Comparison of ENCODE assay signal across 9 cellular contexts in genomic region chr13:29846475-29847256, GRCh38. TPM values are rescaled to one million over a fixed set of nuclear protein-coding genes. Genes with fewer than 3 reads are reported as not detected.
DNase-seq lines count a peak whose midpoint lies in the region; ATAC-seq, FAIRE-seq and TF ChIP-seq lines count a peak whose summit lies in the region.
"Had no signal": no experiment of that assay in that cellular context is flagged by ENCODE, and none has a peak within 500 bp of the region (broad histone marks: within the 10 kb centered on the region; RNA-seq: fewer than 3 reads in every experiment).

No MANE protein-coding gene starts in this region.

- peaks cover 56% of the 10 kb centered on the region for H3K4me1 Mint-ChIP-seq in WTC11

- POLR2A ChIA-PET in WTC11 (lab: Charles Lee), result no interaction called here

- H3K9me3 Mint-ChIP-seq in WTC11, result no peaks in the 10 kb centered on the region

- peak overlapping the region; percentile 71 for H3K4me3 ChIP-seq in skeletal muscle satellite cell (ENCODE audit: low read length)

- H3K9ac ChIP-seq in skeletal muscle satellite cell (ENCODE audit: low read depth, low read length), result peak overlapping the region; percentile 74

- TF ChIP-seq CTCF in WTC11 (IDR thresholded peaks at IDR 0.05) (no peak), foreskin keratinocyte (conservative IDR thresholded peaks at IDR 0.05) (no peak)

- no peaks in the 10 kb centered on the region for H3K9me3 ChIP-seq in skeletal muscle satellite cell (replicated peaks; ENCODE audit: low read length)

- no peaks in the 10 kb centered on the region for H3K36me3 Mint-ChIP-seq in WTC11

- CTCF ChIA-PET in WTC11 (lab: Charles Lee), result interaction anchor here (1.0 to 1.3 kb wide), 3 partner anchors 77 to 268 kb away, joined by 3 to 4 read pairs (median 4); no protein-coding TSS in a partner anchor

- peak overlapping the region; percentile 76 for H3K4me2 ChIP-seq in skeletal muscle satellite cell (ENCODE audit: low read length)

- DNase-seq in H54 (ENCODE audit: insufficient read length, low spot score) (no peak), WTC11 (ENCODE audit: low spot score) (no peak), foreskin keratinocyte (no peak), OCI-M2 (lab: John Stamatoyannopoulos, UW; ENCODE audit: unreplicated experiment) (no peak)
- DNase-seq: NCI-H774 had no signal

- no peak for TF ChIP-seq POLR2A in H54 (IDR thresholded peaks at IDR 0.05; ENCODE audit: low read depth, low read length)

- ATAC-seq in WTC11 (no peak), foreskin keratinocyte (no peak), GM19397 (IDR thresholded peaks at IDR 0.05; ENCODE audit: unreplicated experiment) (no peak), HG02884 (IDR thresholded peaks at IDR 0.05; ENCODE audit: unreplicated experiment) (no peak), HG02870 (IDR thresholded peaks at IDR 0.05; ENCODE audit: unreplicated experiment) (no peak)

- peak overlapping the region; percentile 73 for H3K4me3 Mint-ChIP-seq in WTC11

- H3K27me3 ChIP-seq in foreskin keratinocyte (no peaks in the 10 kb centered on the region), skeletal muscle satellite cell (ENCODE audit: control insufficient read depth, insufficient read depth, low read length) (no peaks in the 10 kb centered on the region)

- no peaks in the 10 kb centered on the region; the same call in 1 of the 2 replicates for H3K27me3 Mint-ChIP-seq in WTC11 (ENCODE audit: low read depth)

- no peaks in the 10 kb centered on the region for H3K36me3 ChIP-seq in skeletal muscle satellite cell (ENCODE audit: insufficient read depth, low read length)

- H3K4me1 ChIP-seq in foreskin keratinocyte (peaks cover 15% of the 10 kb centered on the region), skeletal muscle satellite cell (ENCODE audit: control insufficient read depth, insufficient read depth, low read length) (peaks cover 13% of the 10 kb centered on the region)

- FAIRE-seq in H54 (lab: Jason Lieb, UNC), result peak; percentile 65

- no peak overlapping the region for H3K27ac Mint-ChIP-seq in WTC11

- H3K27ac ChIP-seq in foreskin keratinocyte, result peak overlapping the region; percentile 3

TF ChIP-seq in WTC11, 78 proteins besides CTCF, POLR2A, EP300 and RAD21:
- TF ChIP-seq SMAD4 (CRISPR knock-in tag; IDR thresholded peaks at IDR 0.05), result no peak
- no peak for TF ChIP-seq ZNF425 (CRISPR knock-in tag; conservative IDR thresholded peaks at IDR 0.05)
- no peak for TF ChIP-seq GABPB1 (CRISPR knock-in tag; IDR thresholded peaks at IDR 0.05)
- TF ChIP-seq AR (CRISPR knock-in tag; IDR thresholded peaks at IDR 0.05), result no peak
- no peak for TF ChIP-seq ZNF219 (CRISPR knock-in tag; IDR thresholded peaks at IDR 0.05; ENCODE audit: borderline replicate concordance)

RNA-seq across cellular contexts. Expression of gene UBL3, which starts 3.8 kb away (rescaled TPM):
- total RNA-seq in WTC11 (2021), result 12.8 to 15.5 TPM (median 13.5 TPM) in 3 replicates
- 7.3 and 9.5 TPM in 2 replicates for total RNA-seq in foreskin keratinocyte
- polyA plus RNA-seq in foreskin keratinocyte, result 3.0 and 3.2 TPM in 2 replicates
- 11.7 and 18.1 TPM in 2 replicates for total RNA-seq in skeletal muscle satellite cell (2012; rRNA removed)
